ENCODE assay signal across 16 cellular contexts in the genomic region with DNA sequence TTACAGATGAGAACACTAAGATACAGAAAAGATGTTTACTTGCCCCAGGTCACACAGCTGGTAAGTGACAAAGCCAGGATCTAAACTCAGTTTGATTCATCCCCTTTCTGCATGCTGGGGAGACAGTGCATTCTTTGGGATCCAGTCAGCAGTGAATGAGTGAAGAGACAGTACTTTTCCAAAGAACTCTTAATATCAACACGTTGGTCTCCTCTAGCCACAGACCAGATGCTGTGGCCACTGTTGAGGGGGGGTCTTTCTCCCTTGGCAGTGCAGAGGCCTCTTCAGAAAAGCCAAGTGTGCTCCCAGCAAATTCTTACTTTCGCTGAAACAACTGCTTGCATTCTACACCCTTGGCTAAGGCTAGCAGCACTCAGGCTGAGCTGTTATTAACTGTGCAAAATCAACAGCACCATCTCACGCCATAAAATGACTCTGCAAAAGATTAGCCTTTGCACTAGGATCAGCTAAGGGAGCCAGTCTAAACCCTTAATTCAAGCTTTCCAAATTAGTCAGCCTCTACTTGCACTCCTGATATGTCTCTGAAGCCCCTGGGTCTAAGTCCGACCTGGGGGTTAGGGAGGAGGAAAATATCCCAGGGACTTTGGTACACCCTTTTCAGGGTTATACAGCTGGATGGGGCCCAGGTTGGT. TPM values are rescaled to one million over a fixed set of nuclear protein-coding genes. Genes with fewer than 3 reads are reported as not detected.
A peak's percentile ranks its signal among the peaks of the same experiment; 100 is the strongest.
DNase-seq lines count a peak whose midpoint lies in the region; ATAC-seq and TF ChIP-seq lines count a peak whose summit lies in the region.
"Had no signal": no experiment of that assay in that cellular context is flagged by ENCODE, and none has a peak within 500 bp of the region (broad histone marks: within the 10 kb centered on the region; RNA-seq: fewer than 3 reads in every experiment).

No MANE protein-coding gene starts in this region.

- CTCF ChIA-PET in HEK293T (lab: Yijun Ruan, JAX), result interaction anchor here (1.2 kb wide), 1 partner anchor 101 kb away, joined by 3 read pairs; no protein-coding TSS in a partner anchor

- peaks cover 21% of the 10 kb centered on the region for H3K4me1 ChIP-seq in GM23248 (ENCODE audit: insufficient read depth)
- H3K4me1 ChIP-seq: upper lobe of right lung had no signal

- peak overlapping the region; percentile 60 for H3K4me2 ChIP-seq in GM23248 (ENCODE audit: unreplicated experiment)

- WGBS in GM23248 (ENCODE audit: low coverage in 1 of 2, low lambda C conversion rate in 2 of 2, missing lambda C conversion rate in 2 of 2), 2 experiments, result 24 to 32% methylated on average over 4 of the region's 4 CpGs

- POLR2A ChIA-PET in HEK293T (lab: Yijun Ruan, JAX), result no interaction called here

- no peaks in the 10 kb centered on the region for H3K79me2 ChIP-seq in GM23248 (ENCODE audit: insufficient read depth)

- DNase-seq in GM23248 (peak; percentile 92), foreskin fibroblast (peak; percentile 91 to 94), stromal cell of bone marrow (ENCODE audit: low read depth) (peak; percentile 70), HEK293T (ENCODE audit: extremely low spot score) (no peak), DMS53 (lab: John Stamatoyannopoulos, UW) (no peak), NCI-H187 (lab: John Stamatoyannopoulos, UW) (no peak)
- DNase-seq: activated effector memory CD4-positive, alpha-beta T cell treated with anti-CD3 and anti-CD28 coated beads, Interleukin-2, amount 50 U/mL, for 16 hours; DMS79 treated with DMSO at 0.1 percent for 48 hours; dorsolateral prefrontal cortex; NCI-H2227 treated with DMSO at 0.1 percent for 48 hours; upper lobe of right lung had no signal

- no peaks in the 10 kb centered on the region for H3K36me3 ChIP-seq in GM23248 (ENCODE audit: low read depth)
- H3K36me3 ChIP-seq: right atrium auricular region, SJCRH30, upper lobe of right lung had no signal

- H3K4me3 ChIP-seq in GM23248, result peak overlapping the region; percentile 34
- no peak overlapping the region for H3K4me3 ChIP-seq in foreskin fibroblast (ENCODE audit: low read depth in 1 of 2, low read length in 2 of 2)
- H3K4me3 ChIP-seq: dorsolateral prefrontal cortex, right atrium auricular region, SJCRH30, upper lobe of right lung had no signal

- in situ Hi-C loops in GM23248 (cut with MboI), result no loop called here

- peak overlapping the region; percentile 81 for H3K27ac ChIP-seq in GM23248
- H3K27ac ChIP-seq: right atrium auricular region, SJCRH30, upper lobe of right lung had no signal

- no peaks in the 10 kb centered on the region for H4K20me1 ChIP-seq in GM23248 (ENCODE audit: insufficient read depth)

- no peaks in the 10 kb centered on the region for H3K9me2 ChIP-seq in GM23248 (ENCODE audit: insufficient read depth)

- no peaks in the 10 kb centered on the region for H3K9me3 ChIP-seq in GM23248 (ENCODE audit: low read depth)
- H3K9me3 ChIP-seq: right atrium auricular region, SJCRH30, upper lobe of right lung had no signal

- no peak for TF ChIP-seq CTCF in foreskin fibroblast (IDR thresholded peaks at IDR 0.05; ENCODE audit: low read depth, low read length)

- peak overlapping the region; percentile 40 for H3K9ac ChIP-seq in GM23248

- peaks cover 38% of the 10 kb centered on the region for H3F3A ChIP-seq in GM23248 (ENCODE audit: insufficient read depth)

- peak overlapping the region; percentile 29; the same call in 1 of the 2 replicates for H2AFZ ChIP-seq in GM23248

- ATAC-seq in SK-N-SH treated with all-trans-retinoic acid at 6 μM for 48 hours, result peak; percentile 89
- no peak for ATAC-seq in GM19395 (IDR thresholded peaks at IDR 0.05; ENCODE audit: unreplicated experiment)
- ATAC-seq: upper lobe of right lung had no signal

- no peaks in the 10 kb centered on the region for H3K27me3 ChIP-seq in GM23248 (replicated peaks; ENCODE audit: insufficient read depth)
- H3K27me3 ChIP-seq: right atrium auricular region, SJCRH30 had no signal

TF ChIP-seq in SK-N-SH treated with all-trans-retinoic acid at 6 μM for 48 hours, 23 proteins besides CTCF, POLR2A, EP300 and RAD21 (continues in another document):
- TF ChIP-seq ZFP30 (CRISPR knock-in tag; IDR thresholded peaks at IDR 0.05) (no peak), SNAI2 (CRISPR knock-in tag; IDR thresholded peaks at IDR 0.05) (no peak), ESRRG (CRISPR knock-in tag; IDR thresholded peaks at IDR 0.05) (no peak), TOX (CRISPR knock-in tag; IDR thresholded peaks at IDR 0.05; ENCODE audit: borderline replicate concordance) (no peak), ZC3H10 (CRISPR knock-in tag; IDR thresholded peaks at IDR 0.05) (no peak), CSDC2 (CRISPR knock-in tag; IDR thresholded peaks at IDR 0.05) (no peak), ZNF70 (CRISPR knock-in tag; IDR thresholded peaks at IDR 0.05) (no peak), OSR1 (CRISPR knock-in tag; IDR thresholded peaks at IDR 0.05) (no peak), ARNTL (CRISPR knock-in tag; IDR thresholded peaks at IDR 0.05; ENCODE audit: borderline replicate concordance, low read depth) (no peak), ZNF8 (CRISPR knock-in tag; IDR thresholded peaks at IDR 0.05) (no peak), GLIS3 (CRISPR knock-in tag; IDR thresholded peaks at IDR 0.05) (no peak), BACH2 (CRISPR knock-in tag; IDR thresholded peaks at IDR 0.05; ENCODE audit: borderline replicate concordance) (no peak), ZFP3 (CRISPR knock-in tag; IDR thresholded peaks at IDR 0.05) (no peak)
- TF ChIP-seq, protein P1, sequence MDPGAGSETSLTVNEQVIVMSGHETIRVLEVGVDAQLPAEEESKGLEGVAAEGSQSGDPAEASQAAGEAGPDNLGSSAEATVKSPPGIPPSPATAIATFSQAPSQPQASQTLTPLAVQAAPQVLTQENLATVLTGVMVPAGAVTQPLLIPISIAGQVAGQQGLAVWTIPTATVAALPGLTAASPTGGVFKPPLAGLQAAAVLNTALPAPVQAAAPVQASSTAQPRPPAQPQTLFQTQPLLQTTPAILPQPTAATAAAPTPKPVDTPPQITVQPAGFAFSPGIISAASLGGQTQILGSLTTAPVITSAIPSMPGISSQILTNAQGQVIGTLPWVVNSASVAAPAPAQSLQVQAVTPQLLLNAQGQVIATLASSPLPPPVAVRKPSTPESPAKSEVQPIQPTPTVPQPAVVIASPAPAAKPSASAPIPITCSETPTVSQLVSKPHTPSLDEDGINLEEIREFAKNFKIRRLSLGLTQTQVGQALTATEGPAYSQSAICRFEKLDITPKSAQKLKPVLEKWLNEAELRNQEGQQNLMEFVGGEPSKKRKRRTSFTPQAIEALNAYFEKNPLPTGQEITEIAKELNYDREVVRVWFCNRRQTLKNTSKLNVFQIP (CRISPR knock-in tag; IDR thresholded peaks at IDR 0.05; ENCODE audit: borderline replicate concordance, low read depth), result no peak

TF ChIP-seq in HEK293T, 16 proteins besides CTCF, POLR2A, EP300 and RAD21:
- no peak for TF ChIP-seq CTBP1 (IDR thresholded peaks at IDR 0.05; ENCODE audit: borderline replicate concordance)
- no peak for TF ChIP-seq ZNF384 (IDR thresholded peaks at IDR 0.05)
- no peak for TF ChIP-seq BHLHE40 (IDR thresholded peaks at IDR 0.05; ENCODE audit: borderline replicate concordance)
- no peak for TF ChIP-seq SUZ12 (IDR thresholded peaks at IDR 0.05)
- TF ChIP-seq FOXK2 (IDR thresholded peaks at IDR 0.05), result no peak
- no peak for TF ChIP-seq HDGF (IDR thresholded peaks at IDR 0.05; ENCODE audit: borderline replicate concordance)
TF ChIP-seq in HEK293T: peak in this region for 0.

RNA-seq across cellular contexts. Expression of a gene that starts 4.8 kb away (rescaled TPM):
- 5.8 and 6.7 TPM in 2 replicates for total RNA-seq in GM23248 (2014; rRNA removed; shearing (Covaris generic))
- polyA plus RNA-seq in GM23248 (2016; fragmentation: Nextera tagmentation; extraction: Ambion mirVana), result 11.0 and 12.3 TPM in 2 replicates
- total RNA-seq: mononuclear cell, SJCRH30 had no signal

RNA-seq across cellular contexts. Expression of a gene that starts 57.5 kb away (rescaled TPM):
- total RNA-seq in GM23248 (2014; rRNA removed; shearing (Covaris generic)), result not detected in 2 replicates
- polyA plus RNA-seq in GM23248 (2016; fragmentation: Nextera tagmentation; extraction: Ambion mirVana), result not detected in 2 replicates
- total RNA-seq: dorsolateral prefrontal cortex, mononuclear cell, right atrium auricular region, SJCRH30, upper lobe of right lung had no signal

Comparison
In these comparisons a context has a peak if more than half of its experiments do, and no peak if none do; other contexts are left out.
1. DNase-seq: peak in GM23248 (single experiment), foreskin fibroblast (2 of 2) and stromal cell of bone marrow (single experiment); none in HEK293T (single experiment), DMS53 (single experiment) and NCI-H187 (0 of 2).